Comparison of ENCODE assay signal across 28 cellular contexts in genomic region chr9:22148876-22149637, GRCh38.
DNase-seq lines count a peak whose midpoint lies in the region; TF ChIP-seq lines count a peak whose summit lies in the region.
"Had no signal": no experiment of that assay in that cellular context is flagged by ENCODE, and none has a peak within 500 bp of the region (broad histone marks: within the 10 kb centered on the region; RNA-seq: fewer than 3 reads in every experiment).

No MANE protein-coding gene starts in this region.

- H3K9me3 Mint-ChIP-seq in mesothelial cell of epicardium: no peaks in the 10 kb centered on the region
- no peaks in the 10 kb centered on the region for H3K9me3 Mint-ChIP-seq in endodermal cell
- H3K9me3 Mint-ChIP-seq: activated B cell treated with CpG ODN at 0.5 μM for 24 hours; CD8-positive, alpha-beta memory T cell; neural progenitor cell; stimulated activated naive B cell treated with anti-CD40 and anti-IgM and Interleukin-4, amounts not matched to agents 10 μg/mL and 1 μg/mL and 100 μg/mL, for 72 hours had no signal

- H3K36me3 ChIP-seq in endodermal cell (ENCODE audit: control insufficient read depth, insufficient read depth, low read length): no peaks in the 10 kb centered on the region
- H3K36me3 ChIP-seq: adrenal gland, cardiac muscle cell, neural progenitor cell, tibial artery had no signal

- H3K4me3 ChIP-seq in AG10803 (ENCODE audit: low read length): no peak overlapping the region
- H3K4me3 ChIP-seq in endodermal cell (ENCODE audit: low read length): no peak overlapping the region
- H3K4me3 ChIP-seq: adrenal gland, cardiac muscle cell, neural progenitor cell, PC-9, psoas muscle, tibial artery had no signal

- DNase-seq in AG10803 (ENCODE audit: low read depth) (peak; percentile 77), RPMI7951 (ENCODE audit: low read depth) (peak; percentile 67), fibroblast of gingiva (ENCODE audit: low read depth) (peak; percentile 29), mesothelial cell of epicardium (ENCODE audit: low spot score in 2 of 2, unreplicated experiment in 2 of 2) (no peak), retina (no peak), DMS53 treated with DMSO at 0.1 percent for 48 hours (lab: John Stamatoyannopoulos, UW; ENCODE audit: unreplicated experiment) (no peak), NCI-H2081 treated with DMSO at 0.1 percent for 48 hours (lab: John Stamatoyannopoulos, UW) (no peak), endodermal cell (no peak)
- DNase-seq: activated B cell treated with CpG ODN at 0.5 μM for 24 hours; activated naive CD4-positive, alpha-beta T cell; activated T-cell treated with anti-CD3 and anti-CD28 coated beads for 4 hours; adrenal gland; AML-193; GDM1; H7; left cardiac atrium; NCI-H1105; NCI-H2029; NCI-H446; psoas muscle; small intestine; stimulated activated naive B cell treated with anti-CD40 and anti-IgM and Interleukin-4, amounts not matched to agents 10 μg/mL and 1 μg/mL and 100 μg/mL, for 72 hours; T1000; tibial artery had no signal

- H3K4me1 Mint-ChIP-seq in mesothelial cell of epicardium (peaks cover 30% of the 10 kb centered on the region), endodermal cell (no peaks in the 10 kb centered on the region)
- H3K4me1 Mint-ChIP-seq: activated B cell treated with CpG ODN at 0.5 μM for 24 hours, neural progenitor cell had no signal

- H3K27ac ChIP-seq in endodermal cell (ENCODE audit: low read depth, low read length): no peak overlapping the region
- H3K27ac ChIP-seq: adrenal gland, cardiac muscle cell, neural progenitor cell, psoas muscle, tibial artery had no signal

- TF ChIP-seq CTCF in AG10803 (conservative IDR thresholded peaks at IDR 0.05; ENCODE audit: low read length): no peak
- TF ChIP-seq CTCF in mesothelial cell of epicardium (IDR thresholded peaks at IDR 0.05; ENCODE audit: unreplicated experiment): no peak
- no peak for TF ChIP-seq CTCF in endodermal cell (conservative IDR thresholded peaks at IDR 0.05)

- peak overlapping the region; percentile 69 for H3K27ac Mint-ChIP-seq in mesothelial cell of epicardium
- no peak overlapping the region for H3K27ac Mint-ChIP-seq in endodermal cell
- H3K27ac Mint-ChIP-seq: activated B cell treated with CpG ODN at 0.5 μM for 24 hours; neural progenitor cell; stimulated activated naive B cell treated with anti-CD40 and anti-IgM and Interleukin-4, amounts not matched to agents 10 μg/mL and 1 μg/mL and 100 μg/mL, for 72 hours had no signal

- no peaks in the 10 kb centered on the region for H3K27me3 Mint-ChIP-seq in mesothelial cell of epicardium (ENCODE audit: low read depth)
- peaks cover 2% of the 10 kb centered on the region for H3K27me3 Mint-ChIP-seq in endodermal cell (ENCODE audit: insufficient read depth)

- no peak overlapping the region for H3K9ac ChIP-seq in endodermal cell (ENCODE audit: extremely low read depth, low read length, poor library complexity, severe bottlenecking)
- H3K9ac ChIP-seq: neural progenitor cell had no signal

- no peaks in the 10 kb centered on the region for H3K27me3 ChIP-seq in endodermal cell (ENCODE audit: control insufficient read depth, insufficient read depth, low read length, poor library complexity, severe bottlenecking)
- H3K27me3 ChIP-seq: adrenal gland, cardiac muscle cell, neural progenitor cell, tibial artery had no signal

- no peaks in the 10 kb centered on the region for H3K4me1 ChIP-seq in endodermal cell (ENCODE audit: control insufficient read depth, insufficient read depth, low read length)
- H3K4me1 ChIP-seq: adrenal gland, neural progenitor cell, psoas muscle, tibial artery had no signal

- H3K9me3 ChIP-seq in endodermal cell (ENCODE audit: control insufficient read depth, low read length): no peaks in the 10 kb centered on the region
- H3K9me3 ChIP-seq: adrenal gland, psoas muscle, tibial artery had no signal

- no peak overlapping the region for H3K4me3 Mint-ChIP-seq in mesothelial cell of epicardium
- H3K4me3 Mint-ChIP-seq in endodermal cell: no peak overlapping the region
- H3K4me3 Mint-ChIP-seq: activated B cell treated with CpG ODN at 0.5 μM for 24 hours; CD8-positive, alpha-beta memory T cell; neural progenitor cell; stimulated activated naive B cell treated with anti-CD40 and anti-IgM and Interleukin-4, amounts not matched to agents 10 μg/mL and 1 μg/mL and 100 μg/mL, for 72 hours had no signal

- no peaks in the 10 kb centered on the region for H3K36me3 Mint-ChIP-seq in mesothelial cell of epicardium
- no peaks in the 10 kb centered on the region for H3K36me3 Mint-ChIP-seq in endodermal cell (ENCODE audit: low read depth)
- H3K36me3 Mint-ChIP-seq: CD8-positive, alpha-beta memory T cell; neural progenitor cell; stimulated activated naive B cell treated with anti-CD40 and anti-IgM and Interleukin-4, amounts not matched to agents 10 μg/mL and 1 μg/mL and 100 μg/mL, for 72 hours had no signal

Comparison
In these comparisons a context has a peak if more than half of its experiments do, and no peak if none do; other contexts are left out.
1. DNase-seq: peak in AG10803 (single experiment), RPMI7951 (single experiment) and fibroblast of gingiva (single experiment); none in mesothelial cell of epicardium (0 of 2), retina (single experiment), DMS53 treated with DMSO at 0.1 percent for 48 hours (single experiment), NCI-H2081 treated with DMSO at 0.1 percent for 48 hours (single experiment) and endodermal cell (single experiment).